ENCODE assay signal across 25 cellular contexts in the genomic region with DNA sequence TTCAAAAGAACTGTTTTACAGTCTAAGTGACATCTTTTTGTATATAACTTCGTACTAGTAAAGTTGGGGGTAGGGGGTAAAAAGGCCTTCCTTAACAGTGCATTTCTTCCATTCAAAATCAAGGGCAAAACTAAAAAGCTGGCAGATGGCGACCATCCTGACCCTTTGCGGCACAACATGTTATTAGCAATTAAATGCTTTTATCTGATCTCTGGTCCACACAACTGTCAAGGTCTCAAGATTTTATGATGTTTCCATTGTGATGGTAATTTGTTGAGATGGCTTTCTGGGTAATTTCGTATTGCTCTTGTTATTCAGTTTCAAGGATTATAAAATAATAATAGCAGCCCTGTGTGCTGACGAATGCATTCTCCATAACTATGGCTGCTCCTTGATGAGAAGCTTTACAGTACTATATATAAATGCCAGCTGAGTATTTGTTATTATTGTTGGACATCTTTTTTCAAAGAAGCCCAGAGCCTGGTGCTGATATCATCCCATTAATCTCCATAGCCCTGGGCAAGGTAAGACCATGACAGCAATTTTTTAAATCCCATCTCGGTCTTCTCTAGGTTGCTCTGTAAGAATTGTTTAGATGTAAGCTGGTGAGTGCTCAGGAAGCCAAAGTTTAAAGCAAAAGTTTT.
A peak's percentile ranks its signal among the peaks of the same experiment; 100 is the strongest.
DNase-seq lines count a peak whose midpoint lies in the region; ATAC-seq and TF ChIP-seq lines count a peak whose summit lies in the region.
"Had no signal": no experiment of that assay in that cellular context is flagged by ENCODE, and none has a peak within 500 bp of the region (broad histone marks: within the 10 kb centered on the region; RNA-seq: fewer than 3 reads in every experiment).

No MANE protein-coding gene starts in this region.

- no peaks in the 10 kb centered on the region for H3K79me2 ChIP-seq in GM23338 (replicated peaks; ENCODE audit: insufficient read depth)

- H3F3A ChIP-seq in GM23338 (replicated peaks; ENCODE audit: low read depth), result no peaks in the 10 kb centered on the region

- H3K4me3 Mint-ChIP-seq in GM23338, result no peak overlapping the region
- H3K4me3 Mint-ChIP-seq in chondrocyte (ENCODE audit: unreplicated experiment), result no peak overlapping the region
- no peak overlapping the region for H3K4me3 Mint-ChIP-seq in progenitor cell of endocrine pancreas (ENCODE audit: low read depth)
- H3K4me3 Mint-ChIP-seq in Calu3 (ENCODE audit: low read depth, unreplicated experiment), result no peak overlapping the region
- H3K4me3 Mint-ChIP-seq: memory B cell; naive thymus-derived CD4-positive, alpha-beta T cell; T-helper 17 cell had no signal

- H3K4me2 ChIP-seq in GM23338, result peak overlapping the region; percentile 18

- H3K27ac Mint-ChIP-seq in GM23338, result peak overlapping the region; percentile 85
- H3K27ac Mint-ChIP-seq in chondrocyte (ENCODE audit: unreplicated experiment), result peak overlapping the region; percentile 45
- H3K27ac Mint-ChIP-seq in progenitor cell of endocrine pancreas, result peak overlapping the region; percentile 16
- no peak overlapping the region for H3K27ac Mint-ChIP-seq in Calu3 (ENCODE audit: unreplicated experiment)
- H3K27ac Mint-ChIP-seq: memory B cell; naive thymus-derived CD4-positive, alpha-beta T cell; T-helper 17 cell had no signal

- intact Hi-C loops in Calu3 (cut with micrococcal nuclease; ENCODE audit: unreplicated experiment), result loop anchor here (5.0 kb wide), 2 partner anchors 87 to 647 kb away; no protein-coding TSS in a partner anchor

- H3K36me3 ChIP-seq in GM23338 (ENCODE audit: insufficient read depth), result no peaks in the 10 kb centered on the region

- no TSS peak for BruUV-seq in Calu3 (replicated peaks; lab: Mats Ljungman, UMichigan)

- H3K27me3 Mint-ChIP-seq in GM23338 (ENCODE audit: insufficient read depth, low read depth, poor library complexity) (peaks cover 2% of the 10 kb centered on the region), chondrocyte (ENCODE audit: low read depth) (no peaks in the 10 kb centered on the region), progenitor cell of endocrine pancreas (no peaks in the 10 kb centered on the region), Calu3 (ENCODE audit: unreplicated experiment) (no peaks in the 10 kb centered on the region)
- H3K27me3 Mint-ChIP-seq: memory B cell; naive thymus-derived CD4-positive, alpha-beta T cell had no signal

- H3K4me1 Mint-ChIP-seq in GM23338, result peaks cover 49% of the 10 kb centered on the region
- H3K4me1 Mint-ChIP-seq in chondrocyte (ENCODE audit: low read depth), result peaks cover 39% of the 10 kb centered on the region
- H3K4me1 Mint-ChIP-seq in progenitor cell of endocrine pancreas (ENCODE audit: low read depth), result peaks cover 1% of the 10 kb centered on the region
- peaks cover 5% of the 10 kb centered on the region for H3K4me1 Mint-ChIP-seq in Calu3 (ENCODE audit: low read depth, unreplicated experiment)

- TF ChIP-seq CTCF in GM23338 (conservative IDR thresholded peaks at IDR 0.05; ENCODE audit: low read depth in 2 of 2) (no peak), chondrocyte (IDR thresholded peaks at IDR 0.05) (no peak), progenitor cell of endocrine pancreas (IDR thresholded peaks at IDR 0.05; ENCODE audit: unreplicated experiment) (no peak), Calu3 (IDR thresholded peaks at IDR 0.05; ENCODE audit: unreplicated experiment) (no peak)

- H3K4me1 ChIP-seq in GM23338 (ENCODE audit: insufficient read depth), result peaks cover 28% of the 10 kb centered on the region
- H3K4me1 ChIP-seq: SJCRH30 had no signal

- no peaks in the 10 kb centered on the region for H4K20me1 ChIP-seq in GM23338 (replicated peaks; ENCODE audit: insufficient read depth)

- H3K36me3 Mint-ChIP-seq in GM23338 (ENCODE audit: low read depth), result peaks cover 22% of the 10 kb centered on the region
- H3K36me3 Mint-ChIP-seq in chondrocyte (ENCODE audit: low read depth), result peaks cover 50% of the 10 kb centered on the region
- peaks cover 16% of the 10 kb centered on the region for H3K36me3 Mint-ChIP-seq in progenitor cell of endocrine pancreas (ENCODE audit: insufficient read depth)
- H3K36me3 Mint-ChIP-seq in Calu3 (ENCODE audit: insufficient read depth, unreplicated experiment), result peaks cover 6% of the 10 kb centered on the region
- H3K36me3 Mint-ChIP-seq: memory B cell had no signal

- H3K9me3 Mint-ChIP-seq in GM23338, result no peaks in the 10 kb centered on the region
- no peaks in the 10 kb centered on the region for H3K9me3 Mint-ChIP-seq in chondrocyte (ENCODE audit: low read depth)
- no peaks in the 10 kb centered on the region for H3K9me3 Mint-ChIP-seq in progenitor cell of endocrine pancreas (ENCODE audit: low read depth)
- H3K9me3 Mint-ChIP-seq in Calu3 (ENCODE audit: low read depth, unreplicated experiment), result no peaks in the 10 kb centered on the region
- H3K9me3 Mint-ChIP-seq: memory B cell; naive thymus-derived CD4-positive, alpha-beta T cell had no signal

- ATAC-seq in GM23338, result no peak
- ATAC-seq: naive thymus-derived CD4-positive, alpha-beta T cell; stimulated activated naive CD8-positive, alpha-beta T cell treated with anti-CD3 and anti-CD28 coated beads, Interleukin-15, Interleukin-2, amounts not matched to agents 100 U/mL and 50 U/mL, for 24 hours; T-helper 17 cell had no signal

- H3K27ac ChIP-seq in GM23338 (ENCODE audit: low read depth), result peak overlapping the region; percentile 73
- H3K27ac ChIP-seq: SJCRH30, WERI-Rb-1 had no signal

- no peak overlapping the region for H2AFZ ChIP-seq in GM23338

- no peak for DNase-seq in GM23338 (ENCODE audit: low spot score)
- peak; percentile 81 for DNase-seq in NCI-H2227 (lab: John Stamatoyannopoulos, UW; ENCODE audit: unreplicated experiment)
- DNase-seq in chondrocyte (ENCODE audit: low spot score), result no peak
- no peak for DNase-seq in progenitor cell of endocrine pancreas (ENCODE audit: low spot score, unreplicated experiment)
- DNase-seq in SHP77 (lab: John Stamatoyannopoulos, UW), result no peak
- no peak for DNase-seq in HUDEP-2 (lab: John Stamatoyannopoulos, UW; ENCODE audit: unreplicated experiment in 76 of 76)
- no peak for DNase-seq in Calu3
- no peak for DNase-seq in occipital lobe (lab: John Stamatoyannopoulos, UW)
- DNase-seq: activated CD4-positive, alpha-beta T cell treated with anti-CD3 and anti-CD28 coated beads, Interleukin-2, amount 50 U/mL, for 4 hours; activated effector memory CD4-positive, alpha-beta T cell treated with Interleukin-2 at 50 U/mL for 16 hours; dermis blood vessel endothelial cell; DMS53; GF-D8; GOT3; naive thymus-derived CD4-positive, alpha-beta T cell; NCI-H1048; NCI-H526; SJCRH30; small intestine; stimulated activated CD4-positive, alpha-beta T cell treated with anti-CD3 and anti-CD28 coated beads, Interleukin-2, amount 100 ng/mL, for 48 hours; stimulated activated naive CD8-positive, alpha-beta T cell treated with anti-CD3 and anti-CD28 coated beads, Interleukin-15, Interleukin-2, amounts not matched to agents 100 U/mL and 50 U/mL, for 24 hours; T-helper 17 cell; tibial artery; WERI-Rb-1 had no signal

- H3K27me3 ChIP-seq in GM23338 (ENCODE audit: insufficient read depth), result no peaks in the 10 kb centered on the region
- H3K27me3 ChIP-seq: SJCRH30, tibial artery had no signal

- H3K4me3 ChIP-seq in GM23338, result no peak overlapping the region
- H3K4me3 ChIP-seq: SJCRH30, tibial artery had no signal

- no peaks in the 10 kb centered on the region for H3K9me2 ChIP-seq in GM23338 (ENCODE audit: insufficient read depth)

- CTCF ChIA-PET in Calu3 (lab: Charles Lee), result interaction anchor here (0.6 to 1.9 kb wide), 4 partner anchors 136 to 406 kb away, joined by 3 to 7 read pairs (median 4); no protein-coding TSS in a partner anchor

TF ChIP-seq in GM23338, 12 proteins besides CTCF, POLR2A, EP300 and RAD21:
- 0 out of 2 replicates have a peak, but pooled peaks have one; percentile 45 for TF ChIP-seq NANOG (IDR thresholded peaks at IDR 0.05; ENCODE audit: borderline replicate concordance)
- no peak for TF ChIP-seq POLR2AphosphoS5 (IDR thresholded peaks at IDR 0.05; ENCODE audit: low read depth)
